Comparison of ENCODE assay signal across 3 cellular contexts in the genomic region with DNA sequence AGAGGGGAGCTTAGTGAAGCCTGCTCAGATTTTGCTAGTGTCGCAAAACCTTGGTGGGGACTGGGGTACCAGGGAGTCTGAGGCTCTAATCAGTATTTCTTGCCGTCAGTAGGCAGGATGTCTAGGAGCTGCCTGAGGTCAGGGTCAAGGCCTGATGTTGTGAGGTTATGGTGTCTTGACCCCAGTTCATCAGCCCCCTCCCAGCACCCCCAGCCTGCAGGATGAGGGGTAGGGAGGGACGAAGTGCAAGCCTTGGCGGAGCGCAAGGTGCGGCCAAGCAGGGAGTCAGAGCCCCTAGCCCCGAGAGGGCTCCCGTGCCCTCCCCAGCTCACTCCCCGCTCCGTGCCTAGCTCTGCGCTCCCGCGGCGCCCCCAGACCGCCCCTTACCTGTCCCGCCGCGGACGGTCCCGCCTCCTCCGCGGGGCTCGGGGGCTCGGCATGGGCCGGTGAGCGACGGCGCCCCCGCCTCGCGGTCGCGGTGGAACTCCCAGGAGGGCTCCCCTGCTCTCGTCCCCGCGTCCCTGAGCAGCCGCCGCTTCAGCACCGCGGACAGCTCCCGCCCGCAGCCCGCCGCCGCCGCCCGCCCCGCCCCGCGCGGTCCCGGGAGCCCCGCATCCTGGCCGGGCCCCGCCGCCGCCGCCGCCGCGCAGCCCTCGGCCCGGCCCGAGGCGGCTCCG.
TF ChIP-seq lines count a peak whose summit lies in the region.

No MANE protein-coding gene starts in this region.

TF ChIP-seq in HEK293T, 16 proteins besides CTCF, POLR2A, EP300 and RAD21 (continued from another document):
- TF ChIP-seq ZNF384 (IDR thresholded peaks at IDR 0.05) (no peak), BHLHE40 (IDR thresholded peaks at IDR 0.05; ENCODE audit: borderline replicate concordance) (no peak), L3MBTL2 (conservative IDR thresholded peaks at IDR 0.05) (no peak), NFRKB (IDR thresholded peaks at IDR 0.05) (no peak)

TF ChIP-seq in H1, 55 proteins besides CTCF, POLR2A, EP300 and RAD21:
- TF ChIP-seq, protein P1, sequence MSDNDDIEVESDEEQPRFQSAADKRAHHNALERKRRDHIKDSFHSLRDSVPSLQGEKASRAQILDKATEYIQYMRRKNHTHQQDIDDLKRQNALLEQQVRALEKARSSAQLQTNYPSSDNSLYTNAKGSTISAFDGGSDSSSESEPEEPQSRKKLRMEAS (IDR thresholded peaks at IDR 0.05), result peak; percentile 20; the same call in 1 of the 2 replicates
- TF ChIP-seq SIN3A (conservative IDR thresholded peaks at IDR 0.05 in 1 of 2, IDR thresholded peaks at IDR 0.05 in 1 of 2; ENCODE audit: low read depth in 1 of 2, low read length in 2 of 2) (0 out of 4 replicates have a peak, but pooled peaks of 1 of the 2 experiments have one; percentile 56), KDM5A (IDR thresholded peaks at IDR 0.05; ENCODE audit: low read length) (no peak)
TF ChIP-seq in H1: peak in this region for 2.

TF ChIP-seq in neural cell, 6 proteins besides CTCF, POLR2A, EP300 and RAD21 (continued from another document):
- TF ChIP-seq, protein P2, sequence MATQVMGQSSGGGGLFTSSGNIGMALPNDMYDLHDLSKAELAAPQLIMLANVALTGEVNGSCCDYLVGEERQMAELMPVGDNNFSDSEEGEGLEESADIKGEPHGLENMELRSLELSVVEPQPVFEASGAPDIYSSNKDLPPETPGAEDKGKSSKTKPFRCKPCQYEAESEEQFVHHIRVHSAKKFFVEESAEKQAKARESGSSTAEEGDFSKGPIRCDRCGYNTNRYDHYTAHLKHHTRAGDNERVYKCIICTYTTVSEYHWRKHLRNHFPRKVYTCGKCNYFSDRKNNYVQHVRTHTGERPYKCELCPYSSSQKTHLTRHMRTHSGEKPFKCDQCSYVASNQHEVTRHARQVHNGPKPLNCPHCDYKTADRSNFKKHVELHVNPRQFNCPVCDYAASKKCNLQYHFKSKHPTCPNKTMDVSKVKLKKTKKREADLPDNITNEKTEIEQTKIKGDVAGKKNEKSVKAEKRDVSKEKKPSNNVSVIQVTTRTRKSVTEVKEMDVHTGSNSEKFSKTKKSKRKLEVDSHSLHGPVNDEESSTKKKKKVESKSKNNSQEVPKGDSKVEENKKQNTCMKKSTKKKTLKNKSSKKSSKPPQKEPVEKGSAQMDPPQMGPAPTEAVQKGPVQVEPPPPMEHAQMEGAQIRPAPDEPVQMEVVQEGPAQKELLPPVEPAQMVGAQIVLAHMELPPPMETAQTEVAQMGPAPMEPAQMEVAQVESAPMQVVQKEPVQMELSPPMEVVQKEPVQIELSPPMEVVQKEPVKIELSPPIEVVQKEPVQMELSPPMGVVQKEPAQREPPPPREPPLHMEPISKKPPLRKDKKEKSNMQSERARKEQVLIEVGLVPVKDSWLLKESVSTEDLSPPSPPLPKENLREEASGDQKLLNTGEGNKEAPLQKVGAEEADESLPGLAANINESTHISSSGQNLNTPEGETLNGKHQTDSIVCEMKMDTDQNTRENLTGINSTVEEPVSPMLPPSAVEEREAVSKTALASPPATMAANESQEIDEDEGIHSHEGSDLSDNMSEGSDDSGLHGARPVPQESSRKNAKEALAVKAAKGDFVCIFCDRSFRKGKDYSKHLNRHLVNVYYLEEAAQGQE (IDR thresholded peaks at IDR 0.05; ENCODE audit: borderline replicate concordance), result peak; percentile 64
